12 cellular contexts compared by ENCODE assay signal in genomic region chr2:20165677-20166509, GRCh38. TPM values are rescaled to one million over a fixed set of nuclear protein-coding genes. Genes with fewer than 3 reads are reported as not detected.
DNase-seq lines count a peak whose midpoint lies in the region; ATAC-seq and TF ChIP-seq lines count a peak whose summit lies in the region.
"Had no signal": no experiment of that assay in that cellular context is flagged by ENCODE, and none has a peak within 500 bp of the region (broad histone marks: within the 10 kb centered on the region; RNA-seq: fewer than 3 reads in every experiment).

No MANE protein-coding gene starts in this region.

- no peaks in the 10 kb centered on the region for H3K27me3 ChIP-seq in DOHH2 (ENCODE audit: control insufficient read depth, low read length)

- no peak overlapping the region for H2AFZ ChIP-seq in OCI-LY7 (ENCODE audit: low read length)

- intact Hi-C loops in OCI-LY7 (cut with micrococcal nuclease; ENCODE audit: unreplicated experiment): no loop called here

- TF ChIP-seq CTCF in DOHH2 (IDR thresholded peaks at IDR 0.05; ENCODE audit: low read depth, low read length, poor library complexity, severe bottlenecking) (no peak), OCI-LY7 (conservative IDR thresholded peaks at IDR 0.05; ENCODE audit: low read length) (no peak)

- ATAC-seq in GM19395 (IDR thresholded peaks at IDR 0.05; ENCODE audit: unreplicated experiment): peak; percentile 60
- ATAC-seq: effector memory CD8-positive, alpha-beta T cell had no signal

- H3K4me3 ChIP-seq in DOHH2 (ENCODE audit: low read length): no peak overlapping the region
- no peak overlapping the region for H3K4me3 ChIP-seq in OCI-LY7 (ENCODE audit: low read depth, low read length, poor library complexity, severe bottlenecking)

- H3K27ac ChIP-seq in DOHH2 (ENCODE audit: low read depth, low read length) (no peak overlapping the region), OCI-LY7 (ENCODE audit: low read depth, low read length, poor library complexity, severe bottlenecking) (no peak overlapping the region)

- DNase-seq in OCI-LY7 (ENCODE audit: low spot score) (peak; percentile 20), islet precursor cell (peak; percentile 57), iPS-NIHi7 (ENCODE audit: extremely low spot score) (no peak), cerebellar cortex (ENCODE audit: low spot score) (no peak), NCI-H1105 treated with DMSO at 0.1 percent for 48 hours (lab: John Stamatoyannopoulos, UW) (no peak), mucosa of gallbladder (ENCODE audit: low spot score) (no peak)
- DNase-seq: C1 segment of cervical spinal cord; effector memory CD8-positive, alpha-beta T cell; stimulated activated CD4-positive, alpha-beta T cell treated with anti-CD3 and anti-CD28 coated beads, Interleukin-2, amount 100 ng/mL, for 48 hours; stimulated activated naive CD4-positive, alpha-beta T cell had no signal

- CTCF ChIA-PET in OCI-LY7 (lab: Charles Lee; ENCODE audit: unreplicated experiment): no interaction called here

- H4K20me1 ChIP-seq in DOHH2 (ENCODE audit: control insufficient read depth, insufficient read depth, low read depth, low read length) (no peaks in the 10 kb centered on the region), OCI-LY7 (ENCODE audit: insufficient read depth, low read length) (no peaks in the 10 kb centered on the region)

- 0 out of 2 replicates have a peak overlapping the region, but pooled peaks have one; percentile 0 for H3K4me2 ChIP-seq in DOHH2 (ENCODE audit: low read length)
- H3K4me2 ChIP-seq in OCI-LY7 (ENCODE audit: low read length): no peak overlapping the region

- no peaks in the 10 kb centered on the region for H3K36me3 ChIP-seq in DOHH2 (ENCODE audit: control insufficient read depth, low read length)
- no peaks in the 10 kb centered on the region for H3K36me3 ChIP-seq in OCI-LY7 (ENCODE audit: insufficient read depth, low read length)

- no peaks in the 10 kb centered on the region for H3F3A ChIP-seq in DOHH2 (ENCODE audit: control insufficient read depth, insufficient read depth)

- POLR2A ChIA-PET in OCI-LY7 (lab: Charles Lee): interaction anchor here (0.6 kb wide), 1 partner anchor 539 kb away, joined by 3 read pairs; no protein-coding TSS in a partner anchor

- H3K4me1 ChIP-seq in DOHH2 (ENCODE audit: control insufficient read depth, low read length) (peaks cover 12% of the 10 kb centered on the region), OCI-LY7 (ENCODE audit: insufficient read depth, low read length, poor library complexity, severe bottlenecking) (no peaks in the 10 kb centered on the region)

- no peaks in the 10 kb centered on the region for H3K79me2 ChIP-seq in DOHH2 (ENCODE audit: control insufficient read depth, low read length)
- no peaks in the 10 kb centered on the region for H3K79me2 ChIP-seq in OCI-LY7 (ENCODE audit: insufficient read depth, low read depth, low read length)

- H3K9me2 ChIP-seq in DOHH2 (replicated peaks; ENCODE audit: control insufficient read depth, low read length) (no peaks in the 10 kb centered on the region), OCI-LY7 (ENCODE audit: insufficient read depth, low read length) (no peaks in the 10 kb centered on the region)

- BruUV-seq in OCI-LY7 (replicated peaks; lab: Mats Ljungman, UMichigan): no TSS peak

- H3K9me3 ChIP-seq in DOHH2 (ENCODE audit: control insufficient read depth, insufficient read depth, low read length) (no peaks in the 10 kb centered on the region), OCI-LY7 (ENCODE audit: low read length) (no peaks in the 10 kb centered on the region)

RNA-seq across cellular contexts. Expression of gene SDC1, which starts 59.0 kb away (rescaled TPM):
- total RNA-seq in OCI-LY7 (2014; rRNA removed; shearing (Covaris generic)): not detected in 2 replicates
- total RNA-seq in OCI-LY7 (2022) (0.10 TPM in 1 of 2 replicates, not detected in the other), mucosa of gallbladder (1,059 TPM)

Comparison
In these comparisons a context has a peak if more than half of its experiments do, and no peak if none do; other contexts are left out.
1. DNase-seq: peak in OCI-LY7 (single experiment) and islet precursor cell (single experiment); none in iPS-NIHi7 (single experiment), cerebellar cortex (single experiment), NCI-H1105 treated with DMSO at 0.1 percent for 48 hours (single experiment) and mucosa of gallbladder (single experiment).
2. RNA of gene SDC1, which starts 59.0 kb away (total RNA-seq): 1,059 TPM in mucosa of gallbladder (single experiment); 0.10 TPM in OCI-LY7; every median in the first group is over 100 times any median in the second.